Comparison of ENCODE assay signal across 14 cellular contexts in the genomic region with DNA sequence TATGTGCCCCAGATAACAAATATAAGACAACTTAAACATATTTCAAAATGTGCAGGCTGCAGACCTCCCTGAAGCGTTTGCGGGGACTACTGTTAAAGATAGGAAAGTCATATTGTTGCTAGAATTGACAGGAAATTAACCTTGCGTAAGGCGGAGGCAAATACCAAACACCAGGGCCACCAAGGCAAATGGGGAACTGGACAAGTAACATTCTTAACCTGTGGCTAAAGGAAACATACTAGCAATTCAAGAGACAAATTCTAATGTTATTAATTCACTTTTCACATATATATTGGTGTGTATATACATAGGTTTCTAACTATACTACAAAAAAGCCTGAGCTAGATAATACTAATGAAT. TPM values are rescaled to one million over a fixed set of nuclear protein-coding genes. Genes with fewer than 3 reads are reported as not detected.
DNase-seq lines count a peak whose midpoint lies in the region; ATAC-seq and TF ChIP-seq lines count a peak whose summit lies in the region.
"Had no signal": no experiment of that assay in that cellular context is flagged by ENCODE, and none has a peak within 500 bp of the region (broad histone marks: within the 10 kb centered on the region; RNA-seq: fewer than 3 reads in every experiment).

No MANE protein-coding gene starts in this region.

- no peak overlapping the region for H4K8ac ChIP-seq in trophoblast cell (ENCODE audit: low read depth, low read length)

- H3K4me1 ChIP-seq in MM.1S (ENCODE audit: low read length) (peaks cover 14% of the 10 kb centered on the region), duodenal mucosa (ENCODE audit: control insufficient read depth in 1 of 2, insufficient read depth in 2 of 2, low read length in 2 of 2) (peaks cover 19 to 30% of the 10 kb centered on the region in 2 donors), trophoblast cell (ENCODE audit: control insufficient read depth in 1 of 2, insufficient read depth in 2 of 2, low read length in 2 of 2) (peaks cover 4 to 5% of the 10 kb centered on the region in 2 experiments)

- no peaks in the 10 kb centered on the region for H3K36me3 ChIP-seq in MM.1S (replicated peaks; ENCODE audit: insufficient read depth, low read length)
- no peaks in the 10 kb centered on the region for H3K36me3 ChIP-seq in duodenal mucosa (ENCODE audit: control insufficient read depth in 1 of 2, insufficient read depth in 2 of 2, low read length in 2 of 2)
- no peaks in the 10 kb centered on the region for H3K36me3 ChIP-seq in trophoblast cell (ENCODE audit: control insufficient read depth in 1 of 2, insufficient read depth in 2 of 2, low read length in 2 of 2)
- H3K36me3 ChIP-seq in brain microvascular endothelial cell (replicated peaks) = no peaks in the 10 kb centered on the region

- no peak overlapping the region for H4K12ac ChIP-seq in trophoblast cell (ENCODE audit: low read depth, low read length)

- no peaks in the 10 kb centered on the region for H3K9me3 Mint-ChIP-seq in activated CD4-positive, alpha-beta T cell treated with anti-CD3 and anti-CD28 coated beads, Interleukin-2, amount 10 ng/mL, durations not matched to agents 7 days and 5 days

- POLR2A ChIA-PET in activated CD4-positive, alpha-beta T cell treated with anti-CD3 and anti-CD28 coated beads, Interleukin-2, amount 10 ng/mL, durations not matched to agents 7 days and 5 days (lab: Charles Lee) = no interaction called here

- no peak for DNase-seq in activated CD4-positive, alpha-beta T cell treated with anti-CD3 and anti-CD28 coated beads, Interleukin-2, amount 10 ng/mL, durations not matched to agents 7 days and 5 days
- no peak for DNase-seq in activated CD4-positive, alpha-beta T cell treated with anti-CD3 and anti-CD28 coated beads for 4 hours
- DNase-seq in MM.1S = no peak
- DNase-seq in trophoblast cell = peak; percentile 27 to 68
- no peak for DNase-seq in brain microvascular endothelial cell
- DNase-seq in islet precursor cell = no peak

- in situ Hi-C loops in brain microvascular endothelial cell (cut with HindIII; ENCODE audit: low pct_ligation_motif_present, low sequenced_read_pairs) = no loop called here

- no peak overlapping the region for H2BK12ac ChIP-seq in trophoblast cell (ENCODE audit: low read length)

- H2AK5ac ChIP-seq in trophoblast cell (ENCODE audit: low read length) = no peak overlapping the region

- H3K36me3 Mint-ChIP-seq in activated CD4-positive, alpha-beta T cell treated with anti-CD3 and anti-CD28 coated beads, Interleukin-2, amount 10 ng/mL, durations not matched to agents 7 days and 5 days (ENCODE audit: low read depth) = no peaks in the 10 kb centered on the region

- H4K91ac ChIP-seq in trophoblast cell (ENCODE audit: low read depth, low read length) = no peak overlapping the region

- 0 out of 2 replicates have a peak, but pooled peaks cover 2% of the 10 kb centered on the region for H4K20me1 ChIP-seq in MM.1S (ENCODE audit: insufficient read depth, low read length)

- H3K27me3 ChIP-seq in MM.1S (replicated peaks; ENCODE audit: insufficient read depth, low read length) (peaks cover 71% of the 10 kb centered on the region), duodenal mucosa (ENCODE audit: control insufficient read depth in 1 of 2, insufficient read depth in 2 of 2, low read length in 2 of 2) (peaks cover 30 to 34% of the 10 kb centered on the region in 2 donors), trophoblast cell (ENCODE audit: insufficient read depth, low read length) (peaks cover 30% of the 10 kb centered on the region), brain microvascular endothelial cell (replicated peaks) (peaks cover 32% of the 10 kb centered on the region)

- no peaks in the 10 kb centered on the region for H3K9me2 ChIP-seq in MM.1S (replicated peaks; ENCODE audit: insufficient read depth, low read length)

- no peak overlapping the region for H2AFZ ChIP-seq in MM.1S (ENCODE audit: low read length)
- H2AFZ ChIP-seq in trophoblast cell (ENCODE audit: insufficient read depth, low read length, poor library complexity) = no peak overlapping the region

- H3K4me3 ChIP-seq in MM.1S (ENCODE audit: low read length) (no peak overlapping the region), duodenal mucosa (ENCODE audit: low read depth in 1 of 2, low read length in 2 of 2) (peak overlapping the region; percentile 42 to 65), trophoblast cell (ENCODE audit: low read depth, low read length) (no peak overlapping the region), brain microvascular endothelial cell (ENCODE audit: low read depth, low read length) (no peak overlapping the region)

- H3F3A ChIP-seq in MM.1S (ENCODE audit: insufficient read depth, low read length) = peaks cover 5% of the 10 kb centered on the region; the same call in 1 of the 2 replicates

- no peak overlapping the region for H2BK5ac ChIP-seq in trophoblast cell (ENCODE audit: low read depth, low read length, poor library complexity)

- no peak overlapping the region for H3K18ac ChIP-seq in trophoblast cell (ENCODE audit: low read length)

- H3K9me3 ChIP-seq in MM.1S (replicated peaks; ENCODE audit: insufficient read depth, low read length) = no peaks in the 10 kb centered on the region
- H3K9me3 ChIP-seq in duodenal mucosa (ENCODE audit: control insufficient read depth in 1 of 2, low read length in 2 of 2) = no peaks in the 10 kb centered on the region
- peaks cover 5% of the 10 kb centered on the region for H3K9me3 ChIP-seq in trophoblast cell (ENCODE audit: insufficient read depth, low read depth, low read length)

- TF ChIP-seq CTCF in MM.1S (IDR thresholded peaks at IDR 0.05; ENCODE audit: low read length) (no peak), brain microvascular endothelial cell (IDR thresholded peaks at IDR 0.05; ENCODE audit: low read depth, low read length, missing control alignments) (no peak)

- CTCF ChIA-PET in activated CD4-positive, alpha-beta T cell treated with anti-CD3 and anti-CD28 coated beads, Interleukin-2, amount 10 ng/mL, durations not matched to agents 7 days and 5 days (lab: Charles Lee) = interaction anchor here (0.8 to 3.8 kb wide), 6 partner anchors 17 to 100 kb away, joined by 3 to 30 read pairs (median 12); a partner anchor contains a TSS

- no peak overlapping the region for H3K23ac ChIP-seq in trophoblast cell (ENCODE audit: low read length)

- H3K4ac ChIP-seq in trophoblast cell (ENCODE audit: low read depth, low read length) = no peak overlapping the region

- H3K27ac ChIP-seq in MM.1S (ENCODE audit: low read length) (no peak overlapping the region), duodenal mucosa (ENCODE audit: low read depth, low read length) (no peak overlapping the region), trophoblast cell (ENCODE audit: low read depth, low read length) (no peak overlapping the region), brain microvascular endothelial cell (no peak overlapping the region)

- H3K27me3 Mint-ChIP-seq in activated CD4-positive, alpha-beta T cell treated with anti-CD3 and anti-CD28 coated beads, Interleukin-2, amount 10 ng/mL, durations not matched to agents 7 days and 5 days = peaks cover 68% of the 10 kb centered on the region

- H3K4me2 ChIP-seq in MM.1S (ENCODE audit: low read depth, low read length) = peak overlapping the region; percentile 60; the same call in 1 of the 2 replicates
- no peak overlapping the region for H3K4me2 ChIP-seq in trophoblast cell (ENCODE audit: low read length)

- WGBS in trophoblast cell (ENCODE audit: extremely low coverage, insufficient coverage, insufficient read length) = no CpG with 5 or more reads among the region's 4 CpGs

- H3K9ac ChIP-seq in MM.1S (ENCODE audit: low read length) (no peak overlapping the region), duodenal mucosa (ENCODE audit: low read depth in 1 of 2, low read length in 2 of 2) (peak overlapping the region in 1 of 2 donors; percentile 43), trophoblast cell (ENCODE audit: low read length) (no peak overlapping the region)

- H2BK120ac ChIP-seq in trophoblast cell (ENCODE audit: insufficient read depth, low read length, poor library complexity) = no peak overlapping the region

- peak overlapping the region; percentile 55 for H3K4me3 Mint-ChIP-seq in activated CD4-positive, alpha-beta T cell treated with anti-CD3 and anti-CD28 coated beads, Interleukin-2, amount 10 ng/mL, durations not matched to agents 7 days and 5 days

- H3K79me2 ChIP-seq in MM.1S (ENCODE audit: low read length) = no peaks in the 10 kb centered on the region
- H3K79me2 ChIP-seq in trophoblast cell (ENCODE audit: control insufficient read depth, insufficient read depth, low read length, poor library complexity) = no peaks in the 10 kb centered on the region

- H3K79me1 ChIP-seq in trophoblast cell (ENCODE audit: low read length) = no peaks in the 10 kb centered on the region

- peaks cover 12% of the 10 kb centered on the region for H3K4me1 Mint-ChIP-seq in activated CD4-positive, alpha-beta T cell treated with anti-CD3 and anti-CD28 coated beads, Interleukin-2, amount 10 ng/mL, durations not matched to agents 7 days and 5 days

- peak overlapping the region; percentile 21 for H3K27ac Mint-ChIP-seq in activated CD4-positive, alpha-beta T cell treated with anti-CD3 and anti-CD28 coated beads, Interleukin-2, amount 10 ng/mL, durations not matched to agents 7 days and 5 days

- ATAC-seq in HG02938 (IDR thresholded peaks at IDR 0.05; ENCODE audit: unreplicated experiment) = no peak

- H3K14ac ChIP-seq in trophoblast cell (ENCODE audit: low read length) = no peak overlapping the region

RNA-seq across cellular contexts. Expression of a gene that starts 6.8 kb away (rescaled TPM):
- under 1 TPM in 1 of 2 experiments, not detected in 1; 0.62 TPM for total RNA-seq in activated CD4-positive, alpha-beta T cell treated with anti-CD3 and anti-CD28 coated beads, Interleukin-2, amount 10 ng/mL, durations not matched to agents 7 days and 5 days
- 0.06 TPM in 1 of 2 replicates, not detected in the other for polyA plus RNA-seq in trophoblast cell (2013)
- total RNA-seq: A673; activated CD8-positive, alpha-beta memory T cell treated with anti-CD3 and anti-CD28 coated beads for 36 hours; esophagus mucosa; M059J had no signal

RNA-seq across cellular contexts. Expression of a gene that starts 15.9 kb away (rescaled TPM):
- not detected for total RNA-seq in activated CD4-positive, alpha-beta T cell treated with anti-CD3 and anti-CD28 coated beads, Interleukin-2, amount 10 ng/mL, durations not matched to agents 7 days and 5 days
- polyA plus RNA-seq in trophoblast cell (2013) = 2.4 and 3.1 TPM in 2 replicates
- total RNA-seq: A673; activated CD8-positive, alpha-beta memory T cell treated with anti-CD3 and anti-CD28 coated beads for 36 hours; esophagus mucosa; liver; M059J had no signal

RNA-seq across cellular contexts. Expression of a gene that starts 24.8 kb away (rescaled TPM):
- 10 to 100 TPM; 29.9 to 33.4 TPM for total RNA-seq in activated CD4-positive, alpha-beta T cell treated with anti-CD3 and anti-CD28 coated beads, Interleukin-2, amount 10 ng/mL, durations not matched to agents 7 days and 5 days
- 16.5 and 16.8 TPM in 2 replicates for polyA plus RNA-seq in trophoblast cell (2013)

RNA-seq across cellular contexts. Expression of a gene that starts 34.5 kb away (rescaled TPM):
- total RNA-seq in activated CD4-positive, alpha-beta T cell treated with anti-CD3 and anti-CD28 coated beads, Interleukin-2, amount 10 ng/mL, durations not matched to agents 7 days and 5 days = 10 to 100 TPM; 52.9 to 54.2 TPM
- 46.9 and 47.2 TPM in 2 replicates for polyA plus RNA-seq in trophoblast cell (2013)

RNA-seq across cellular contexts. Expression of a gene that starts 46.5 kb away (rescaled TPM):
- 1 to 10 TPM; 2.9 to 4.6 TPM for total RNA-seq in activated CD4-positive, alpha-beta T cell treated with anti-CD3 and anti-CD28 coated beads, Interleukin-2, amount 10 ng/mL, durations not matched to agents 7 days and 5 days
- polyA plus RNA-seq in trophoblast cell (2013) = not detected in 2 replicates
- total RNA-seq: A673, esophagus mucosa, M059J, skeletal muscle tissue had no signal

Comparison
In these comparisons a context has a peak if more than half of its experiments do, and no peak if none do; other contexts are left out.
1. DNase-seq: peak in trophoblast cell (2 of 2); none in activated CD4-positive, alpha-beta T cell treated with anti-CD3 and anti-CD28 coated beads, Interleukin-2, amount 10 ng/mL, durations not matched to agents 7 days and 5 days (single experiment), activated CD4-positive, alpha-beta T cell treated with anti-CD3 and anti-CD28 coated beads for 4 hours (0 of 2), MM.1S (single experiment), brain microvascular endothelial cell (single experiment) and islet precursor cell (single experiment).
2. H3K4me3 ChIP-seq: peak in duodenal mucosa (2 of 2); none in MM.1S (single experiment), trophoblast cell (single experiment) and brain microvascular endothelial cell (single experiment).